Comparison of ENCODE assay signal across 26 cellular contexts in the genomic region with DNA sequence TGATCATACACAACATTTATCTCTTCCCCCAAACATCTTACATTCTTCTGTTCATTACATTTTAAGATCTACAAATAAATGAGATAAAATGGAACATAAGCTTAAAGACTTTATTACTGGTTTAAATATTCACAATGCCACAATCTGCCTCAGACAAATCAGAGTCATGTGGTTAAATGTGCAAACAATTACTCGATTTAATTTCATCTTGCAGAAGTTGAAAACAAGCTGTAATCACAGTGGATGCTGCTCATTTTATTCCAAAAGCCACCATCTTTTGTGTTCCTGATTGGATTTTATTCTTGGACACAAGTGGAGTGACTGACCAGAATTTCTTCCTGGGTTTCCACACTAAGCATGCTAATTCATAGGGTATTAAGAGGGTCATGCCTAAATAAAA.
"Had no signal": no experiment of that assay in that cellular context is flagged by ENCODE, and none has a peak within 500 bp of the region (broad histone marks: within the 10 kb centered on the region; RNA-seq: fewer than 3 reads in every experiment).

No MANE protein-coding gene starts in this region.

- H3K4me3 Mint-ChIP-seq: endodermal cell; memory B cell; natural killer cell; stimulated activated effector memory CD8-positive, alpha-beta T cell treated with anti-CD3 and anti-CD28 coated beads, Interleukin-12 subunit alpha, Interleukin-12 subunit beta, amount 100 ng/mL, for 72 hours; type B pancreatic cell had no signal

- H3K27ac ChIP-seq: epithelial cell of prostate, foreskin keratinocyte, gastroesophageal sphincter, heart left ventricle, hepatocyte, lower lobe of right lung, ovary, sigmoid colon, stomach, thyroid gland had no signal

- H3K27ac Mint-ChIP-seq: endodermal cell; memory B cell; natural killer cell; stimulated activated effector memory CD8-positive, alpha-beta T cell treated with anti-CD3 and anti-CD28 coated beads, Interleukin-12 subunit alpha, Interleukin-12 subunit beta, amount 100 ng/mL, for 72 hours; type B pancreatic cell had no signal

- H3K4me1 Mint-ChIP-seq: memory B cell; natural killer cell; stimulated activated effector memory CD8-positive, alpha-beta T cell treated with anti-CD3 and anti-CD28 coated beads, Interleukin-12 subunit alpha, Interleukin-12 subunit beta, amount 100 ng/mL, for 72 hours had no signal

- DNase-seq: effector CD8-positive, alpha-beta T cell; endodermal cell; foreskin keratinocyte; heart left ventricle; islet precursor cell; kidney glomerular epithelial cell; left ventricle myocardium superior; lower lobe of right lung; natural killer cell; occipital lobe; ovary; posterior cingulate gyrus; psoas muscle; right cardiac atrium; sigmoid colon; stimulated activated CD4-positive, alpha-beta T cell treated with anti-CD3 and anti-CD28 coated beads, Interleukin-2, amount 100 ng/mL, for 24 hours; stimulated activated CD4-positive, alpha-beta T cell treated with anti-CD3 and anti-CD28 coated beads, Interleukin-4, amount 100 ng/mL, for 24 hours; stimulated activated naive CD4-positive, alpha-beta T cell treated with Interleukin-2 at 50 U/mL for 16 hours; stomach; thyroid gland had no signal

- H3K27me3 ChIP-seq: gastroesophageal sphincter, heart left ventricle, hepatocyte, ovary, sigmoid colon, stomach, thyroid gland had no signal

- H3K9me3 Mint-ChIP-seq: endodermal cell; memory B cell; natural killer cell; stimulated activated effector memory CD8-positive, alpha-beta T cell treated with anti-CD3 and anti-CD28 coated beads, Interleukin-12 subunit alpha, Interleukin-12 subunit beta, amount 100 ng/mL, for 72 hours; type B pancreatic cell had no signal

- H3K36me3 Mint-ChIP-seq: memory B cell; natural killer cell; stimulated activated effector memory CD8-positive, alpha-beta T cell treated with anti-CD3 and anti-CD28 coated beads, Interleukin-12 subunit alpha, Interleukin-12 subunit beta, amount 100 ng/mL, for 72 hours; type B pancreatic cell had no signal
